ENCODE assay signal across 22 cellular contexts in genomic region chr17:46042248-46042647, GRCh38. TPM values are rescaled to one million over a fixed set of nuclear protein-coding genes. Genes with fewer than 3 reads are reported as not detected.
"Had no signal": no experiment of that assay in that cellular context is flagged by ENCODE, and none has a peak within 500 bp of the region (broad histone marks: within the 10 kb centered on the region; RNA-seq: fewer than 3 reads in every experiment).

No MANE protein-coding gene starts in this region.

- H3K4me2 ChIP-seq: smooth muscle cell had no signal

- H3K9me3 ChIP-seq: esophagus muscularis mucosa, gastrocnemius medialis, heart right ventricle, left lung, lower lobe of right lung, right atrium auricular region, testis, transverse colon had no signal

- FAIRE-seq: endometrium had no signal

- H3K27ac ChIP-seq: epithelial cell of prostate, heart right ventricle, left lung, lower lobe of right lung, right atrium auricular region, testis had no signal

- DNase-seq: central memory CD4-positive, alpha-beta T cell; cortex of kidney; effector memory CD4-positive, alpha-beta T cell; gastrocnemius medialis; heart right ventricle; islet precursor cell; left lung; lower lobe of right lung; stimulated activated CD4-positive, alpha-beta T cell treated with anti-CD3 and anti-CD28 coated beads, Interleukin-2, amount 100 ng/mL, for 48 hours; testis; transverse colon had no signal

- ATAC-seq: gastrocnemius medialis; heart right ventricle; left lung; lower lobe of right lung; natural killer cell treated with Interleukin-12 subunit alpha and Interleukin-12 subunit beta and Interleukin-15 and Interleukin-18, amount 100 ng/mL, for 72 hours had no signal

- H3K4me3 ChIP-seq: esophagus muscularis mucosa, gastrocnemius medialis, heart right ventricle, left lung, lower lobe of right lung, right atrium auricular region, smooth muscle cell, testis, transverse colon had no signal

- H3K27me3 ChIP-seq: esophagus muscularis mucosa, gastrocnemius medialis, heart right ventricle, left lung, right atrium auricular region, testis, transverse colon had no signal

RNA-seq across cellular contexts. Expression of gene STH, which starts 43.2 kb away (rescaled TPM):
- total RNA-seq: esophagus muscularis mucosa; fibroblast of villous mesenchyme; gastrocnemius medialis; heart right ventricle; left lung; lower lobe of right lung; mesothelial cell of epicardium; natural killer cell treated with Interleukin-12 subunit alpha and Interleukin-12 subunit beta and Interleukin-15 and Interleukin-18, amount 100 ng/mL, for 72 hours; omental fat pad; pulmonary artery endothelial cell; right atrium auricular region; smooth muscle cell; transverse colon; ureter had no signal
- polyA plus RNA-seq: heart right ventricle, smooth muscle cell had no signal
